Comparison of ENCODE assay signal across 27 cellular contexts in the genomic region with DNA sequence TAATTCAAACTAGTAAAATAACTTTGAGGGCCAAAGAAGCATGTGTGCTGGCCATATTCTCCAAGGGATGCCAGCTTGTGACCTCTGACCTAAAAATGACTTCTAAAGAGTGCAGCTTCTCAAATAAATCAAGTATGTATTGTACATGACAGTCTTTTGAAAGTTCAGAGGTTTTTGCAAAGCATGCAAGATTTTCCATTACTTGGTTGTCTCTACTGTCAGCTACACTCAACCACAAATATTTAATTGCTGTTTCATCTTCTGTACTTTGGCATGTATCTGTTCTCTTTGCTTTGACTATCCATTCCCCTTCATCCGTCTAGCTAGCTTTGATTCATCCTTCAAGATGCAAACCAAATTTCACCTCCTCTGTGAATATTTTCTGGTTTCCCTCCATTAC.
"Had no signal": no experiment of that assay in that cellular context is flagged by ENCODE, and none has a peak within 500 bp of the region (broad histone marks: within the 10 kb centered on the region; RNA-seq: fewer than 3 reads in every experiment).

No MANE protein-coding gene starts in this region.

- H3K9me3 Mint-ChIP-seq: activated naive CD4-positive, alpha-beta T cell treated with anti-CD3 and anti-CD28 coated beads, Interleukin-2, amount 10 ng/mL, durations not matched to agents 7 days and 5 days; central memory CD8-positive, alpha-beta T cell had no signal

- H3K27ac ChIP-seq: colonic mucosa, epithelial cell of prostate, testis had no signal

- H3K4me1 Mint-ChIP-seq: activated naive CD4-positive, alpha-beta T cell treated with anti-CD3 and anti-CD28 coated beads, Interleukin-2, amount 10 ng/mL, durations not matched to agents 7 days and 5 days; central memory CD8-positive, alpha-beta T cell; mesothelial cell of epicardium; naive thymus-derived CD8-positive, alpha-beta T cell; neural crest cell had no signal

- H3K4me3 Mint-ChIP-seq: activated naive CD4-positive, alpha-beta T cell treated with anti-CD3 and anti-CD28 coated beads, Interleukin-2, amount 10 ng/mL, durations not matched to agents 7 days and 5 days; central memory CD8-positive, alpha-beta T cell; mesothelial cell of epicardium; naive thymus-derived CD8-positive, alpha-beta T cell; neural crest cell had no signal

- H3K36me3 ChIP-seq: colonic mucosa, esophagus squamous epithelium, transverse colon had no signal

- H3K9me3 ChIP-seq: colonic mucosa, testis, transverse colon had no signal

- H3K36me3 Mint-ChIP-seq: activated naive CD4-positive, alpha-beta T cell treated with anti-CD3 and anti-CD28 coated beads, Interleukin-2, amount 10 ng/mL, durations not matched to agents 7 days and 5 days; mesothelial cell of epicardium had no signal

- H3K27me3 ChIP-seq: colonic mucosa, testis had no signal

- H3K4me1 ChIP-seq: colonic mucosa had no signal

- H3K4me3 ChIP-seq: colonic mucosa, esophagus squamous epithelium, skin epidermis, testis, transverse colon had no signal

- H3K27ac Mint-ChIP-seq: activated naive CD4-positive, alpha-beta T cell treated with anti-CD3 and anti-CD28 coated beads, Interleukin-2, amount 10 ng/mL, durations not matched to agents 7 days and 5 days; mesothelial cell of epicardium; naive thymus-derived CD8-positive, alpha-beta T cell had no signal

- H3K27me3 Mint-ChIP-seq: central memory CD8-positive, alpha-beta T cell had no signal

- DNase-seq: activated CD4-positive, alpha-beta T cell treated with anti-CD3 and anti-CD28 coated beads for 4 hours; activated CD4-positive, alpha-beta T cell treated with anti-CD3 and anti-CD28 coated beads, Interleukin-2, amount 50 U/mL, for 4 hours; activated CD4-positive, CD25-positive, alpha-beta regulatory T cell; activated gamma-delta T cell; activated naive CD4-positive, alpha-beta T cell treated with anti-CD3 and anti-CD28 coated beads, Interleukin-2, amount 10 ng/mL, durations not matched to agents 7 days and 5 days; activated T-cell treated with anti-CD3 and anti-CD28 coated beads, Interleukin-2, amount 50 U/mL, for 1 hour; amygdala; colonic mucosa; effector CD8-positive, alpha-beta T cell; esophagus squamous epithelium; head of caudate nucleus; hippocampal formation; kidney; left colon; naive thymus-derived CD8-positive, alpha-beta T cell; nucleus accumbens; right cardiac atrium; stimulated activated CD4-positive, alpha-beta T cell treated with anti-CD3 and anti-CD28 coated beads, Interleukin-12 subunit alpha, Interleukin-12 subunit beta, amount 100 ng/mL, for 4 hours; stimulated activated CD4-positive, alpha-beta T cell treated with anti-CD3 and anti-CD28 coated beads, Interleukin-4, amount 100 ng/mL, for 1 hour; stimulated activated naive CD8-positive, alpha-beta T cell treated with anti-CD3 and anti-CD28 coated beads, Interleukin-15, Interleukin-2, amounts not matched to agents 100 U/mL and 50 U/mL, for 24 hours; testis; transverse colon had no signal
